8 cellular contexts compared by ENCODE assay signal in genomic region chr21:22670148-22670547, GRCh38.
"Had no signal": no experiment of that assay in that cellular context is flagged by ENCODE, and none has a peak within 500 bp of the region (broad histone marks: within the 10 kb centered on the region; RNA-seq: fewer than 3 reads in every experiment).

No MANE protein-coding gene starts in this region.

- H3K27ac ChIP-seq: KMS-11 had no signal

- H3K4me1 Mint-ChIP-seq: H9 had no signal

- DNase-seq: GOT3, H9, HCEC 1CT, Karpas-422, KBM-7 had no signal

- H3K4me3 Mint-ChIP-seq: H9 had no signal

- H3K27ac Mint-ChIP-seq: H9 had no signal

- H3K4me2 ChIP-seq: KMS-11 had no signal

- H3K9ac ChIP-seq: KMS-11 had no signal

- FAIRE-seq: H54, HTR-8/SVneo had no signal
